ENCODE assay signal across 1 cellular context in genomic region chr6:38676236-38676973, GRCh38.
TF ChIP-seq lines count a peak whose summit lies in the region.

No MANE protein-coding gene starts in this region.

TF ChIP-seq in HepG2, 621 proteins besides CTCF, POLR2A, EP300 and RAD21:
- no peak for TF ChIP-seq ZFP36L2 (CRISPR knock-in tag; IDR thresholded peaks at IDR 0.05)
- TF ChIP-seq NR2C2 (CRISPR knock-in tag; IDR thresholded peaks at IDR 0.05; ENCODE audit: borderline replicate concordance): no peak
- TF ChIP-seq PAF1 (CRISPR knock-in tag; IDR thresholded peaks at IDR 0.05): no peak
- TF ChIP-seq ZNF678 (CRISPR knock-in tag; IDR thresholded peaks at IDR 0.05): no peak
- TF ChIP-seq, protein P1, sequence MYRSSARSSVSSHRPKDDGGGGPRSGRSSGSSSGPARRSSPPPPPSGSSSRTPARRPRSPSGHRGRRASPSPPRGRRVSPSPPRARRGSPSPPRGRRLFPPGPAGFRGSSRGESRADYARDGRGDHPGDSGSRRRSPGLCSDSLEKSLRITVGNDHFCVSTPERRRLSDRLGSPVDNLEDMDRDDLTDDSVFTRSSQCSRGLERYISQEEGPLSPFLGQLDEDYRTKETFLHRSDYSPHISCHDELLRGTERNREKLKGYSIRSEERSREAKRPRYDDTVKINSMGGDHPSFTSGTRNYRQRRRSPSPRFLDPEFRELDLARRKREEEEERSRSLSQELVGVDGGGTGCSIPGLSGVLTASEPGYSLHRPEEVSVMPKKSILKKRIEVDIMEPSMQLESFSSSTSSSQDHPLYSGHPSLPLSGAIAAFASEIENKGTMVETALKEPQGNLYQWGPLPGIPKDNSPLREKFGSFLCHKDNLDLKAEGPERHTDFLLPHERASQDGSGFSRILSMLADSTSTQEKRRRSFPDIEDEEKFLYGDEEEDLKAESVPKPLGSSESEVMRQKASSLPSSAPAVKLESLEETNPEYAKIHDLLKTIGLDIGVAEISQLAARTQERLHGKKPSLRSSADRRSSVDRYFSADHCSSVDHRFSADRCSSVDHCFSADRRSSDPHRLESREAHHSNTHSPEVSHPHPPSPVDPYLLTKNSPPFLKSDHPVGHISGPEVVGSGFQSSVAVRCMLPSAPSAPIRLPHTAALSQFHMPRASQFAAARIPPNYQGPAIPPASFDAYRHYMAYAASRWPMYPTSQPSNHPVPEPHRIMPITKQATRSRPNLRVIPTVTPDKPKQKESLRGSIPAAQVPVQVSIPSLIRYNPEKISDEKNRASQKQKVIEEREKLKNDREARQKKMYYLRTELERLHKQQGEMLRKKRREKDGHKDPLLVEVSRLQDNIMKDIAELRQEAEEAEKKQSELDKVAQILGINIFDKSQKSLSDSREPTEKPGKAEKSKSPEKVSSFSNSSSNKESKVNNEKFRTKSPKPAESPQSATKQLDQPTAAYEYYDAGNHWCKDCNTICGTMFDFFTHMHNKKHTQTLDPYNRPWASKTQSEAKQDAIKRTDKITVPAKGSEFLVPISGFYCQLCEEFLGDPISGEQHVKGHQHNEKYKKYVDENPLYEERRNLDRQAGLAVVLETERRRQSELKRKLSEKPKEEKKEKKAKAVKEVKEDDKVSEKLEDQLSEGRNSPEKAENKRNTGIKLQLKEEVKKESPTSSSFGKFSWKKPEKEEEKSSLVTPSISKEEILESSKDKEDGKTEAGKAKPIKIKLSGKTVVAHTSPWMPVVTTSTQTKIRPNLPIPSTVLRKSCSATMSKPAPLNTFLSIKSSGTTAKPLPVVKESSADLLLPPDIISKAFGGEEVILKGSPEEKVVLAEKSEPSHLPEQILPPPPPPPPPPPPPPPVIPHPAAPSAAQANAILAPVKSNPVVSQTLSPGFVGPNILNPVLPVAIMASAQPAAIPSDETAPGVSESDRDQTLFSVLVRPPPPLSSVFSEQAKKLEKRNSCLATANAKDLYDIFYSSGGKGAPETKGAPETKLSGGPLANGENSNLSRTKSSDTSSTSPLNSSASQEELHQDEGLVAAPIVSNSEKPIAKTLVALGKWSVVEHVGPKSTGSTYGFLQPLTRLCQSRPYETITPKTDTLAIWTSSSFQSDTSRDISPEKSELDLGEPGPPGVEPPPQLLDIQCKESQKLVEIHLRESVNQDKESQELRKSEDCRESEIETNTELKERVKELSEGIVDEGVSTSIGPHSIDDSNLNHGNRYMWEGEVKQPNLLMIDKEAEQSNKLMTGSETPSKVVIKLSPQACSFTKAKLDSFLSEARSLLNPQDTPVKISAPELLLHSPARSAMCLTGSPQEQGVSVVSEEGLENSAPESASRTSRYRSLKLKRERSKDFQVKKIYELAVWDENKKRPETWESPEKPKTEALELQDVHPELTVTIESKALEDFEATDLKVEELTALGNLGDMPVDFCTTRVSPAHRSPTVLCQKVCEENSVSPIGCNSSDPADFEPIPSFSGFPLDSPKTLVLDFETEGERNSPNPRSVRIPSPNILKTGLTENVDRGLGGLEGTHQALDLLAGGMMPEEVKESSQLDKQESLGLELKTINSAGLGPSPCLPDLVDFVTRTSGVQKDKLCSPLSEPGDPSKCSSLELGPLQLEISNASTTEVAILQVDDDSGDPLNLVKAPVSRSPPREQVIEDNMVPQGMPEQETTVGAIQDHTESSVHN (CRISPR knock-in tag; IDR thresholded peaks at IDR 0.05): no peak
- TF ChIP-seq SIN3A (IDR thresholded peaks at IDR 0.05; ENCODE audit: borderline replicate concordance, low read depth, low read length): no peak
TF ChIP-seq in HepG2: peak in this region for 0.
